Comparison of ENCODE assay signal across 15 cellular contexts in the genomic region with DNA sequence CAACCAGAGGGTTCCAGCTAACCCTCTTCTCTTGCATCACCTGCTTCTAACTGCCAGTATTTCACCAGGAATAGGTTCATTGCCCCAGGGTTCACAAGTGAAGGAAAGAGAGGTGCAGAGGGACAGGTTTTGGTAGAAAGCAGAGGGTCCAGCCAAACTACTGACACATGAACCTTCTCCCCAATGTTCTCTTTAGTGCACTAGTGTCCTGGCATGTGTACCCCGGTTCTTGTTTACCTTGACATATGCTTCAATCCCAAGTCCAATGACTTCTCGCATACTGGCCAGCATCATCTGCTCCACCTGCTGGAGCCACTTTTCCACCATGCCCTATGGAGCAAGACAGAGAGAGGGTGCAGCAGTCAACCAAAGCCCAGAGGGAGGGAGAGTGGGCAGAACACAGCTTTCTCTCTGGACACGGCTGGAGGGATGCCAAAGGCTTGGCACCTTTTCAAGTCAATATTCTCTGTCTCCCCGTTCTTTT.
"Had no signal": no experiment of that assay in that cellular context is flagged by ENCODE, and none has a peak within 500 bp of the region (broad histone marks: within the 10 kb centered on the region; RNA-seq: fewer than 3 reads in every experiment).

No MANE protein-coding gene starts in this region.

- DNase-seq: activated CD8-positive, alpha-beta memory T cell treated with anti-CD3 and anti-CD28 coated beads, Interleukin-2, amount 50 U/mL, for 4 hours; activated CD8-positive, alpha-beta T cell treated with anti-CD3 and anti-CD28 coated beads for 36 hours; activated gamma-delta T cell treated with Interleukin-2 at 50 U/mL for 16 hours; activated T-cell treated with anti-CD3 and anti-CD28 coated beads, Interleukin-2, amount 50 U/mL, for 72 hours; aorta; foreskin melanocyte; mucosa of descending colon; naive thymus-derived CD8-positive, alpha-beta T cell; posterior cingulate gyrus; right cardiac atrium; stimulated activated CD4-positive, alpha-beta T cell treated with anti-CD3 and anti-CD28 coated beads, Interleukin-2, amount 100 ng/mL, for 24 hours; stimulated activated naive CD4-positive, alpha-beta T cell treated with Interleukin-2 at 50 U/mL for 16 hours had no signal

- H3K9me3 ChIP-seq: mucosa of descending colon, neutrophil, suprapubic skin had no signal

- H3K4me1 ChIP-seq: suprapubic skin had no signal

- H3K27ac ChIP-seq: neutrophil, suprapubic skin, VCaP had no signal

- ATAC-seq: activated CD8-positive, alpha-beta T cell treated with anti-CD3 and anti-CD28 coated beads for 36 hours; activated T-cell treated with anti-CD3 and anti-CD28 coated beads, Interleukin-2, amount 50 U/mL, for 72 hours; mucosa of descending colon; naive thymus-derived CD8-positive, alpha-beta T cell; right cardiac atrium had no signal

- H3K36me3 ChIP-seq: neutrophil, suprapubic skin had no signal

- H3K4me3 ChIP-seq: mucosa of descending colon, suprapubic skin had no signal

- H3K27me3 ChIP-seq: suprapubic skin had no signal
